ENCODE assay signal across 1 cellular context in genomic region chr7:123562121-123562520, GRCh38.
TF ChIP-seq lines count a peak whose summit lies in the region.

No MANE protein-coding gene starts in this region.

TF ChIP-seq in GM23338, 12 proteins besides CTCF, POLR2A, EP300 and RAD21 (continued from another document):
- TF ChIP-seq ZNF462 (CRISPR knock-in tag; IDR thresholded peaks at IDR 0.05) (no peak), REST (IDR thresholded peaks at IDR 0.05; ENCODE audit: unreplicated experiment) (no peak), EZH2 (IDR thresholded peaks at IDR 0.05; ENCODE audit: low read depth, unreplicated experiment) (no peak), CREB1 (CRISPR knock-in tag; IDR thresholded peaks at IDR 0.05; ENCODE audit: low read depth) (no peak), EZH2phosphoT487 (IDR thresholded peaks at IDR 0.05; ENCODE audit: unreplicated experiment) (no peak), JUNB (IDR thresholded peaks at IDR 0.05; ENCODE audit: unreplicated experiment) (no peak), STAT1 (IDR thresholded peaks at IDR 0.05; ENCODE audit: unreplicated experiment) (no peak), ETS1 (IDR thresholded peaks at IDR 0.05) (no peak), POLR2AphosphoS5 (IDR thresholded peaks at IDR 0.05; ENCODE audit: low read depth) (no peak), ZNF114 (CRISPR knock-in tag; IDR thresholded peaks at IDR 0.05) (no peak)
